9 cellular contexts compared by ENCODE assay signal in the genomic region with DNA sequence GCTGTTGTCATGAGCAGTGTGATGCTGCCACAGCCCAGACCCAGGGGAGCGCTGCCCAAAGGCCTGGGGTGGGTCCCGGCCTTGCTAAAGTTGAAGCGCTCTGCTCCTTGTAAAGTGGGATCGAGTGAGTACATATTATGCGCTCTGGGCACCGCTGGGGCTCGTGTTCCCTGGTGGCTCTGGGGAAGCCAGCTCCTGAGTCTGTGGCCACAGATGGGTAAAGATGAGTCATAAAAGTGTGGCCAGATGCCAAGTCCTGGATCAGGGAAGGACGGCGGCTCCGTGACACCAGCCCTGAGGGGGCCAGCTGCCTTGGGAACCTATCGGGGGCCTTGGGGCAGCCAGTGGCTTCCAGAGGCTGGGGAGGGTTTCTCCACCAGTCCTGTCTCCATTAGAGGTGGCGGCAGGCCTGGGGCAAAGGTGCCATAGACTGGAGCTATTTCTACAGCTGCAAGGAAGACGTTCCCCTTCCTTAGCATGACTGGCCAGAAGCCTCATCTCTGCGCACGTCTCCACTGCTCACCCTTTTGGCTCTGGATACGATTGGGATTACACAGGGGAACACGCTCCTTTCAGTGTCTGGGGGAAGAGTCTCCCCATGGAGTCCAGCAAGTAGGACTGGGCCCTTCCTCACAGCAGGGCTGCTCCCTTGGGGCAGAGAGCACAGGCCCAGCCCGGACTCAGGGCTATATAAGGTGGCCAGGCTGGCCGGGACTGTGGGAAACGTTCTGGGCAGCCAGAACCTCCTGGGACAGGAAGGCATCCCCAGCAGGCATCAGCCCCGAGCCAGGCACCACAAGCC. TPM values are rescaled to one million over a fixed set of nuclear protein-coding genes. Genes with fewer than 3 reads are reported as not detected.
DNase-seq lines count a peak whose midpoint lies in the region; ATAC-seq and TF ChIP-seq lines count a peak whose summit lies in the region.
"Had no signal": no experiment of that assay in that cellular context is flagged by ENCODE, and none has a peak within 500 bp of the region (broad histone marks: within the 10 kb centered on the region; RNA-seq: fewer than 3 reads in every experiment).

No MANE protein-coding gene starts in this region.

- intact Hi-C loops in Panc1 (cut with micrococcal nuclease; ENCODE audit: unreplicated experiment), result no loop called here
- intact Hi-C loops in esophagus squamous epithelium (cut with DNase I), result no loop called here
- intact Hi-C loops in gastrocnemius medialis (cut with DNase I; ENCODE audit: low total_unique reads), result loop anchor here (5.0 kb wide), 3 partner anchors 66 to 294 kb away; a partner anchor contains a TSS
- intact Hi-C loops in testis (cut with DNase I; ENCODE audit: low total_unique reads), result no loop called here

- peak overlapping the region; percentile 54 for H3K4me2 ChIP-seq in GM23248 (ENCODE audit: unreplicated experiment)

- H3K9ac ChIP-seq in GM23248, result no peak overlapping the region; the same call in 1 of the 2 replicates

- H3K27ac ChIP-seq in GM23248 (no peak overlapping the region), Panc1 (ENCODE audit: low read length) (no peak overlapping the region), esophagus squamous epithelium (peak overlapping the region; percentile 32 to 81 (median 64)), gastrocnemius medialis (peak overlapping the region; percentile 96 to 98 (median 97)), testis (no peak overlapping the region)

- H3K27me3 ChIP-seq in GM23248 (replicated peaks; ENCODE audit: insufficient read depth) (no peaks in the 10 kb centered on the region), Panc1 (ENCODE audit: control insufficient read depth, insufficient read depth, low read length) (no peaks in the 10 kb centered on the region), esophagus squamous epithelium (no peaks in the 10 kb centered on the region), gastrocnemius medialis (no peaks in the 10 kb centered on the region), testis (no peaks in the 10 kb centered on the region)

- DNase-seq in GM23248 (peak; percentile 87), Panc1 (ENCODE audit: low read depth, low spot score) (no peak), esophagus squamous epithelium (lab: John Stamatoyannopoulos, UW) (no peak), gastrocnemius medialis (peak; percentile 90 to 95), GM10248 (ENCODE audit: extremely low spot score) (no peak), testis (no peak), activated gamma-delta T cell (lab: John Stamatoyannopoulos, UW) (no peak)
- no peak for DNase-seq in stimulated activated naive CD4-positive, alpha-beta T cell treated with Interleukin-2 at 50 U/mL for 16 hours (lab: John Stamatoyannopoulos, UW)

- no peaks in the 10 kb centered on the region for H4K20me1 ChIP-seq in GM23248 (ENCODE audit: insufficient read depth)

- peaks cover 8% of the 10 kb centered on the region for H3K4me1 ChIP-seq in GM23248 (ENCODE audit: insufficient read depth)
- peaks cover 6% of the 10 kb centered on the region for H3K4me1 ChIP-seq in Panc1 (ENCODE audit: control insufficient read depth, insufficient read depth, low read length)
- peaks cover 0 to 54% (median 28%) of the 10 kb centered on the region in 3 donors for H3K4me1 ChIP-seq in esophagus squamous epithelium
- H3K4me1 ChIP-seq in gastrocnemius medialis, result peaks cover 60 to 66% of the 10 kb centered on the region in 2 donors
- H3K4me1 ChIP-seq in testis, result no peaks in the 10 kb centered on the region

- H2AFZ ChIP-seq in GM23248, result no peak overlapping the region

- ATAC-seq in Panc1 (peak; percentile 76), gastrocnemius medialis (peak; percentile 51 to 53)

- CTCF ChIA-PET in Panc1 (lab: Charles Lee) (no interaction called here), GM10248 (lab: Yijun Ruan, JAX) (interaction anchor here (0.9 to 1.4 kb wide), 2 partner anchors 8 to 9 kb away, joined by 3 to 4 read pairs; no protein-coding TSS in a partner anchor)

- no peaks in the 10 kb centered on the region for H3F3A ChIP-seq in GM23248 (ENCODE audit: insufficient read depth)

- no TSS peak for BruUV-seq in Panc1 (replicated peaks; lab: Mats Ljungman, UMichigan)

- TF ChIP-seq CTCF in Panc1 (IDR thresholded peaks at IDR 0.05) (no peak), esophagus squamous epithelium (IDR thresholded peaks at IDR 0.05) (no peak), gastrocnemius medialis (IDR thresholded peaks at IDR 0.05 in 4 of 5, conservative IDR thresholded peaks at IDR 0.05 in 1 of 5) (no peak), GM10248 (IDR thresholded peaks at IDR 0.05; ENCODE audit: control extremely low read depth, extremely low read depth, low read depth, missing control alignments) (no peak), testis (IDR thresholded peaks at IDR 0.05) (no peak)

- TF ChIP-seq POLR2A in esophagus squamous epithelium (IDR thresholded peaks at IDR 0.05) (no peak), gastrocnemius medialis (IDR thresholded peaks at IDR 0.05) (peak; percentile 54 to 66), testis (IDR thresholded peaks at IDR 0.05) (no peak)

- H3K9me2 ChIP-seq in GM23248 (ENCODE audit: insufficient read depth), result no peaks in the 10 kb centered on the region

- no peaks in the 10 kb centered on the region for H3K79me2 ChIP-seq in GM23248 (ENCODE audit: insufficient read depth)

- H3K4me3 ChIP-seq in GM23248 (no peak overlapping the region), Panc1 (ENCODE audit: low read depth in 2 of 2, low read length in 2 of 2) (no peak overlapping the region), esophagus squamous epithelium (no peak overlapping the region), gastrocnemius medialis (peak overlapping the region in 3 of 4 donors; percentile 3 to 36 (median 15)), testis (no peak overlapping the region)

- WGBS in GM23248 (ENCODE audit: low coverage in 1 of 2, low lambda C conversion rate in 2 of 2, missing lambda C conversion rate in 2 of 2), 2 experiments, result 20 to 21% methylated on average over 21 of the region's 21 CpGs
- WGBS in esophagus squamous epithelium, 2 donors, result 42 to 50% methylated on average over 9 to 10 of the region's 21 CpGs
- 54 to 55% methylated on average over 17 to 20 of the region's 21 CpGs for WGBS in testis, 2 donors

- in situ Hi-C loops in GM23248 (cut with MboI) (no loop called here), Panc1 (cut with HindIII; ENCODE audit: low pct_unique_long_range_greater_than_20kb, low sequenced_read_pairs) (no loop called here), gastrocnemius medialis (cut with MboI; ENCODE audit: low sequenced_read_pairs in 4 of 4) (no loop called here)

- H3K36me3 ChIP-seq in GM23248 (ENCODE audit: low read depth) (no peaks in the 10 kb centered on the region), Panc1 (ENCODE audit: control insufficient read depth, insufficient read depth, low read length) (no peaks in the 10 kb centered on the region), esophagus squamous epithelium (peaks cover 0 to 8% (median 0%) of the 10 kb centered on the region in 3 donors), gastrocnemius medialis (peaks cover 0 to 37% of the 10 kb centered on the region in 2 donors), testis (ENCODE audit: low read depth, missing control alignments) (no peaks in the 10 kb centered on the region)

- H3K9me3 ChIP-seq in GM23248 (ENCODE audit: low read depth) (no peaks in the 10 kb centered on the region), Panc1 (ENCODE audit: control insufficient read depth, insufficient read depth, low read depth, low read length) (no peaks in the 10 kb centered on the region), esophagus squamous epithelium (no peaks in the 10 kb centered on the region), gastrocnemius medialis (no peaks in the 10 kb centered on the region), testis (no peaks in the 10 kb centered on the region)

- POLR2A ChIA-PET in Panc1 (lab: Charles Lee) (no interaction called here), GM10248 (lab: Yijun Ruan, JAX) (no interaction called here)

RNA-seq across cellular contexts. Expression of a gene that starts 1.2 kb away (rescaled TPM):
- 0.11 TPM in 1 of 2 replicates, not detected in the other for total RNA-seq in GM23248 (2014; rRNA removed; shearing (Covaris generic))
- not detected in 2 replicates for polyA plus RNA-seq in GM23248 (2016; fragmentation: Nextera tagmentation; extraction: Ambion mirVana)
- 1.5 TPM for total RNA-seq in Panc1 (2021; ENCODE audit: unreplicated experiment)
- 0.56 TPM for polyA plus RNA-seq in Panc1 (2012; ENCODE audit: insufficient read length)
- total RNA-seq in esophagus squamous epithelium, result 1 to 10 TPM in 3 of 4 donors, under 1 TPM in 1; 0.22 to 2.3 (median 1.5) TPM
- total RNA-seq in gastrocnemius medialis, result 10 to 100 TPM in 3 of 4 donors, 1 to 10 TPM in 1; 3.5 to 20.4 (median 12.7) TPM
- 10 to 100 TPM; 16.8 to 19.9 TPM for total RNA-seq in testis
- 30.2 TPM for polyA plus RNA-seq in testis (ENCODE audit: insufficient read depth, low read depth, low replicate concordance)

RNA-seq across cellular contexts. Expression of a gene that starts 3.1 kb away (rescaled TPM):
- not detected in 2 replicates for total RNA-seq in GM23248 (2014; rRNA removed; shearing (Covaris generic))
- polyA plus RNA-seq in GM23248 (2016; fragmentation: Nextera tagmentation; extraction: Ambion mirVana) (not detected in 2 replicates), testis (ENCODE audit: insufficient read depth, low read depth, low replicate concordance) (21.7 TPM)
- total RNA-seq in Panc1 (2021; ENCODE audit: unreplicated experiment) (0.49 TPM), esophagus squamous epithelium (10 to 100 TPM in 1 of 4 donors, 1 to 10 TPM in 2, not detected in 1; 4.2 to 15.7 (median 5.7) TPM), gastrocnemius medialis (1,000 to 10,000 TPM in 1 of 4 donors, 100 to 1,000 TPM in 3; 218 to 2,149 (median 412) TPM), testis (1 to 10 TPM; 3.5 to 3.6 TPM)
- polyA plus RNA-seq in Panc1 (2012; ENCODE audit: insufficient read length), result not detected

RNA-seq across cellular contexts. Expression of a gene that starts 37.1 kb away (rescaled TPM):
- total RNA-seq in GM23248 (2014; rRNA removed; shearing (Covaris generic)), result not detected in 2 replicates
- polyA plus RNA-seq in GM23248 (2016; fragmentation: Nextera tagmentation; extraction: Ambion mirVana), result not detected in 2 replicates
- total RNA-seq in Panc1 (2021; ENCODE audit: unreplicated experiment), result 0.67 TPM
- polyA plus RNA-seq in Panc1 (2012; ENCODE audit: insufficient read length), result 0.23 TPM
- 1 to 10 TPM in 2 of 4 donors, under 1 TPM in 1, not detected in 1; 0.26 to 3.7 (median 1.3) TPM for total RNA-seq in esophagus squamous epithelium
- total RNA-seq in gastrocnemius medialis, result 1 to 10 TPM in 2 of 4 donors, under 1 TPM in 2; 0.66 to 3.1 (median 1.5) TPM
- 1 to 10 TPM; 5.4 to 6.3 TPM for total RNA-seq in testis
- 9.9 TPM for polyA plus RNA-seq in testis (ENCODE audit: insufficient read depth, low read depth, low replicate concordance)
- total RNA-seq: temporal lobe had no signal

RNA-seq across cellular contexts. Expression of a gene that starts 54.3 kb away (rescaled TPM):
- not detected in 2 replicates for total RNA-seq in GM23248 (2014; rRNA removed; shearing (Covaris generic))
- polyA plus RNA-seq in GM23248 (2016; fragmentation: Nextera tagmentation; extraction: Ambion mirVana) (not detected in 2 replicates), testis (ENCODE audit: insufficient read depth, low read depth, low replicate concordance) (2.9 TPM)
- total RNA-seq in Panc1 (2021; ENCODE audit: unreplicated experiment) (0.31 TPM), esophagus squamous epithelium (not detected), gastrocnemius medialis (1 to 10 TPM in 1 of 4 donors, under 1 TPM in 1, not detected in 2; 0.72 to 2.1 TPM), testis (1 to 10 TPM; 1.8 to 3.5 TPM)
- not detected for polyA plus RNA-seq in Panc1 (2012; ENCODE audit: insufficient read length)
- total RNA-seq: temporal lobe had no signal

Comparison
In these comparisons a context has a peak if more than half of its experiments do, and no peak if none do; other contexts are left out.
1. DNase-seq: peak in GM23248 (single experiment) and gastrocnemius medialis (2 of 2); none in Panc1 (single experiment), esophagus squamous epithelium (single experiment), GM10248 (single experiment), testis (single experiment), stimulated activated naive CD4-positive, alpha-beta T cell treated with Interleukin-2 at 50 U/mL for 16 hours (single experiment) and activated gamma-delta T cell (single experiment).
2. H3K27ac ChIP-seq: peak in esophagus squamous epithelium (4 of 4) and gastrocnemius medialis (4 of 4); none in GM23248 (single experiment), Panc1 (single experiment) and testis (0 of 2).
3. H3K4me3 ChIP-seq: peak in gastrocnemius medialis (3 of 4); none in GM23248 (single experiment), Panc1 (0 of 2), esophagus squamous epithelium (0 of 4) and testis (0 of 2).
4. POLR2A ChIP-seq: peak in gastrocnemius medialis (2 of 2); none in esophagus squamous epithelium (0 of 4) and testis (single experiment).
5. RNA of a gene that starts 3.1 kb away (total RNA-seq): 218 to 2,149 TPM in gastrocnemius medialis; 4.2 to 15.7 TPM in esophagus squamous epithelium, 3.5 to 3.6 TPM in testis, 0.49 TPM in Panc1 (single experiment) and not detected in GM23248; every median in the first group is over 10 times any median in the second.